ENCODE assay signal across 26 cellular contexts in genomic region chr2:80153151-80153550, GRCh38.
"Had no signal": no experiment of that assay in that cellular context is flagged by ENCODE, and none has a peak within 500 bp of the region (broad histone marks: within the 10 kb centered on the region; RNA-seq: fewer than 3 reads in every experiment).

No MANE protein-coding gene starts in this region.

- H3K27me3 ChIP-seq: brain microvascular endothelial cell, cardiac muscle cell, Peyer's patch had no signal

- H3K9me3 ChIP-seq: Peyer's patch had no signal

- DNase-seq: activated B cell treated with CpG ODN at 0.5 μM for 24 hours; activated CD4-positive, alpha-beta T cell treated with anti-CD3 and anti-CD28 coated beads for 1 hour; activated CD4-positive, alpha-beta T cell treated with anti-CD3 and anti-CD28 coated beads, Interleukin-2, amount 10 ng/mL, durations not matched to agents 24 days and 14 days; activated CD4-positive, alpha-beta T cell treated with anti-CD3 and anti-CD28 coated beads, Interleukin-2, amount 50 U/mL, for 48 hours; activated CD8-positive, alpha-beta memory T cell treated with anti-CD3 and anti-CD28 coated beads, Interleukin-2, amount 10 ng/mL, durations not matched to agents 7 days and 5 days; activated effector memory CD4-positive, alpha-beta T cell treated with Interleukin-2 at 50 U/mL for 16 hours; activated naive CD4-positive, alpha-beta T cell; activated T-cell treated with anti-CD3 and anti-CD28 coated beads, Interleukin-2, amount 50 U/mL, for 24 hours; amygdala; brain microvascular endothelial cell; NCI-H1092; NCI-H1417; NCI-H1930; NCI-H2171; NCI-H2227 treated with DMSO at 0.1 percent for 48 hours; NCI-H446 treated with DMSO at 0.1 percent for 48 hours; NCI-H524 treated with DMSO at 0.1 percent for 48 hours; NCI-H774; NK-92 treated with Interleukin-12 subunit alpha and Interleukin-12 subunit beta, amount 100 ng/mL, for 24 hours; Peyer's patch; SHP77 treated with DMSO at 0.1 percent for 48 hours; T-cell; T-helper 2 cell; T1000 had no signal

- H3K4me2 ChIP-seq: KMS-11 had no signal

- H3K27ac ChIP-seq: brain microvascular endothelial cell, cardiac muscle cell, KMS-11, Peyer's patch had no signal

- H3K36me3 ChIP-seq: brain microvascular endothelial cell, cardiac muscle cell, Peyer's patch had no signal

- H3K9ac ChIP-seq: KMS-11 had no signal

- H3K4me1 ChIP-seq: Peyer's patch had no signal

- H3K4me3 ChIP-seq: cardiac muscle cell, Peyer's patch had no signal
